ENCODE assay signal across 1 cellular context in the genomic region with DNA sequence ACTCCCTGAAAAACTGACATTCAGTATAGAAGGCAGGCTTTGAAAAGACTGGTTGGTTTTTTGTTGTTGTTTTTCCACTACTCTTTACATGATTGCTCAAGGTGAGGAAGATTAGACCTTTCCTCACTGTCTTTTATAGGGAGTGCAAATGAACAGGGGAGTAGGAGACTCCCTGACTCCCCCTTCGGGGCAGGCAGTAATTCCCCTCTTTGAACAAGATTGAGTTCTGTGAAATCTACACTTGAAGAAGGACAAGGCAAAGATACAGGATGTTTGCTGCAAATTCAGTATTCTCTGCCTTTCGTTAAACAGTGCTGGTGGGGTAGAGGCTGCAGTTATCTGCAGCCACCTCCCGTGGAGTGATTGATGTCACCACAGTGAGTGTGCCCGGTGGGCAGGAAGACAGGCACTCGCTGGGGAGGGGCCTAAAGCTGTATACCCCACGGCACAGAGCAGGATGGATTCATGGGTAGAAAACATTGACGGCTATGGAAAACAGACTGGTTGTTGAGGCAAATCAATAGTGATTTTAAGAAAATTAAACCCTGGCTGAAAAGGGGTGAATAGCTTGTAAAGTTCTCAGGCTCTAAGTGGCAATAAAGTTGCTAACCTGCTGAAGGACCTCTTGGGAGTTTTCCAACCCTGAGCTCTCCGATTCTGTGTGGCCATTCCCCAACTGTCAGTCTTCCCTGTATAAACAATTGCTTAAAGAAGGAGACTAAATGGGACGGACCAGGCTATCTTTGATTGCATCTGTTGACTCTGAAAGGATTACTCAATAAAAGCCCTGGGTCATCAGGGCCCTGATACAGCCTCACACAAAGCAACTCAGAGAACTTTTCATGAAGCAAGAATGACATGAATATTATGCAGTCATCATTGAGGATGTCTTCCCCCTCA.
TF ChIP-seq lines count a peak whose summit lies in the region.

No MANE protein-coding gene starts in this region.

TF ChIP-seq in HepG2, 621 proteins besides CTCF, POLR2A, EP300 and RAD21 (continued from another document):
- TF ChIP-seq IKZF4 (CRISPR knock-in tag; IDR thresholded peaks at IDR 0.05; ENCODE audit: borderline replicate concordance, low read depth, not compliant biosample characterization) (no peak), ZNF224 (CRISPR knock-in tag; IDR thresholded peaks at IDR 0.05) (no peak)
- TF ChIP-seq, protein P1, sequence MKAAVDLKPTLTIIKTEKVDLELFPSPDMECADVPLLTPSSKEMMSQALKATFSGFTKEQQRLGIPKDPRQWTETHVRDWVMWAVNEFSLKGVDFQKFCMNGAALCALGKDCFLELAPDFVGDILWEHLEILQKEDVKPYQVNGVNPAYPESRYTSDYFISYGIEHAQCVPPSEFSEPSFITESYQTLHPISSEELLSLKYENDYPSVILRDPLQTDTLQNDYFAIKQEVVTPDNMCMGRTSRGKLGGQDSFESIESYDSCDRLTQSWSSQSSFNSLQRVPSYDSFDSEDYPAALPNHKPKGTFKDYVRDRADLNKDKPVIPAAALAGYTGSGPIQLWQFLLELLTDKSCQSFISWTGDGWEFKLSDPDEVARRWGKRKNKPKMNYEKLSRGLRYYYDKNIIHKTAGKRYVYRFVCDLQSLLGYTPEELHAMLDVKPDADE (CRISPR knock-in tag; IDR thresholded peaks at IDR 0.05): no peak
- TF ChIP-seq, protein P2, sequence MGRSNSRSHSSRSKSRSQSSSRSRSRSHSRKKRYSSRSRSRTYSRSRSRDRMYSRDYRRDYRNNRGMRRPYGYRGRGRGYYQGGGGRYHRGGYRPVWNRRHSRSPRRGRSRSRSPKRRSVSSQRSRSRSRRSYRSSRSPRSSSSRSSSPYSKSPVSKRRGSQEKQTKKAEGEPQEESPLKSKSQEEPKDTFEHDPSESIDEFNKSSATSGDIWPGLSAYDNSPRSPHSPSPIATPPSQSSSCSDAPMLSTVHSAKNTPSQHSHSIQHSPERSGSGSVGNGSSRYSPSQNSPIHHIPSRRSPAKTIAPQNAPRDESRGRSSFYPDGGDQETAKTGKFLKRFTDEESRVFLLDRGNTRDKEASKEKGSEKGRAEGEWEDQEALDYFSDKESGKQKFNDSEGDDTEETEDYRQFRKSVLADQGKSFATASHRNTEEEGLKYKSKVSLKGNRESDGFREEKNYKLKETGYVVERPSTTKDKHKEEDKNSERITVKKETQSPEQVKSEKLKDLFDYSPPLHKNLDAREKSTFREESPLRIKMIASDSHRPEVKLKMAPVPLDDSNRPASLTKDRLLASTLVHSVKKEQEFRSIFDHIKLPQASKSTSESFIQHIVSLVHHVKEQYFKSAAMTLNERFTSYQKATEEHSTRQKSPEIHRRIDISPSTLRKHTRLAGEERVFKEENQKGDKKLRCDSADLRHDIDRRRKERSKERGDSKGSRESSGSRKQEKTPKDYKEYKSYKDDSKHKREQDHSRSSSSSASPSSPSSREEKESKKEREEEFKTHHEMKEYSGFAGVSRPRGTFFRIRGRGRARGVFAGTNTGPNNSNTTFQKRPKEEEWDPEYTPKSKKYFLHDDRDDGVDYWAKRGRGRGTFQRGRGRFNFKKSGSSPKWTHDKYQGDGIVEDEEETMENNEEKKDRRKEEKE (IDR thresholded peaks at IDR 0.05): no peak
